ENCODE assay signal across 8 cellular contexts in genomic region chrX:110167952-110168451, GRCh38.
A peak's percentile ranks its signal among the peaks of the same experiment; 100 is the strongest.
DNase-seq lines count a peak whose midpoint lies in the region; ATAC-seq and TF ChIP-seq lines count a peak whose summit lies in the region.

No MANE protein-coding gene starts in this region.

- peak overlapping the region; percentile 74 for H3K27ac Mint-ChIP-seq in chondrocyte (ENCODE audit: unreplicated experiment)
- H3K27ac Mint-ChIP-seq in natural killer cell treated with Interleukin-12 subunit alpha and Interleukin-12 subunit beta and Interleukin-15 and Interleukin-18, amount 100 ng/mL, for 72 hours = no peak overlapping the region

- no peaks in the 10 kb centered on the region for H3K36me3 ChIP-seq in H7 (replicated peaks; ENCODE audit: control insufficient read depth, insufficient read depth, low read length)

- peak; percentile 83 for TF ChIP-seq CTCF in chondrocyte (IDR thresholded peaks at IDR 0.05)

- H3K27me3 ChIP-seq in H7 (ENCODE audit: control insufficient read depth, insufficient read depth, low read length) = no peaks in the 10 kb centered on the region

- H3K4me3 ChIP-seq in H7 (ENCODE audit: insufficient read depth, low read depth, low read length) = no peak overlapping the region

- H3K9me3 Mint-ChIP-seq in chondrocyte (ENCODE audit: low read depth) = no peaks in the 10 kb centered on the region
- no peaks in the 10 kb centered on the region for H3K9me3 Mint-ChIP-seq in natural killer cell treated with Interleukin-12 subunit alpha and Interleukin-12 subunit beta and Interleukin-15 and Interleukin-18, amount 100 ng/mL, for 72 hours

- TF ChIP-seq POLR2A in GM18505 (IDR thresholded peaks at IDR 0.05; ENCODE audit: borderline replicate concordance, extremely low read depth, insufficient read depth, insufficient read length) = no peak

- peak in 1 of 2 donors; percentile 64 for ATAC-seq in natural killer cell treated with Interleukin-12 subunit alpha and Interleukin-12 subunit beta and Interleukin-15 and Interleukin-18, amount 100 ng/mL, for 72 hours
- no peak for ATAC-seq in GM18505 (IDR thresholded peaks at IDR 0.05; ENCODE audit: unreplicated experiment)
- no peak for ATAC-seq in HG03025 (IDR thresholded peaks at IDR 0.05; ENCODE audit: low FRiP score, unreplicated experiment)

- H3K36me3 Mint-ChIP-seq in chondrocyte (ENCODE audit: low read depth) = peaks cover 3% of the 10 kb centered on the region
- H3K36me3 Mint-ChIP-seq in natural killer cell treated with Interleukin-12 subunit alpha and Interleukin-12 subunit beta and Interleukin-15 and Interleukin-18, amount 100 ng/mL, for 72 hours = no peaks in the 10 kb centered on the region

- no peak overlapping the region for H3K4me3 Mint-ChIP-seq in chondrocyte (ENCODE audit: unreplicated experiment)
- H3K4me3 Mint-ChIP-seq in natural killer cell treated with Interleukin-12 subunit alpha and Interleukin-12 subunit beta and Interleukin-15 and Interleukin-18, amount 100 ng/mL, for 72 hours = no peak overlapping the region

- H3K4me1 Mint-ChIP-seq in chondrocyte (ENCODE audit: low read depth) = peaks cover 18% of the 10 kb centered on the region
- peaks cover 10% of the 10 kb centered on the region in 2 donors for H3K4me1 Mint-ChIP-seq in natural killer cell treated with Interleukin-12 subunit alpha and Interleukin-12 subunit beta and Interleukin-15 and Interleukin-18, amount 100 ng/mL, for 72 hours (ENCODE audit: low read depth in 2 of 2)

- H3K27me3 Mint-ChIP-seq in chondrocyte (ENCODE audit: low read depth) = no peaks in the 10 kb centered on the region
- no peaks in the 10 kb centered on the region for H3K27me3 Mint-ChIP-seq in natural killer cell treated with Interleukin-12 subunit alpha and Interleukin-12 subunit beta and Interleukin-15 and Interleukin-18, amount 100 ng/mL, for 72 hours

- peak; percentile 50 for DNase-seq in 8988T
- peak; percentile 89 for DNase-seq in H7
- peak; percentile 37 for DNase-seq in activated CD4-positive, CD25-positive, alpha-beta regulatory T cell treated with anti-CD3 and anti-CD28 coated beads, Interleukin-2, amount 50 U/mL, for 16 hours (ENCODE audit: low read depth, low spot score)
- no peak for DNase-seq in chondrocyte (ENCODE audit: low spot score)
- peak; percentile 68 for DNase-seq in natural killer cell treated with Interleukin-12 subunit alpha and Interleukin-12 subunit beta and Interleukin-15 and Interleukin-18, amount 100 ng/mL, for 72 hours (ENCODE audit: low spot score)
- no peak for DNase-seq in cerebellar nuclear complex (lab: John Stamatoyannopoulos, UW)

Comparison
In these comparisons a context has a peak if more than half of its experiments do, and no peak if none do; other contexts are left out.
1. DNase-seq: peak in 8988T (single experiment), H7 (single experiment), activated CD4-positive, CD25-positive, alpha-beta regulatory T cell treated with anti-CD3 and anti-CD28 coated beads, Interleukin-2, amount 50 U/mL, for 16 hours (single experiment) and natural killer cell treated with Interleukin-12 subunit alpha and Interleukin-12 subunit beta and Interleukin-15 and Interleukin-18, amount 100 ng/mL, for 72 hours (single experiment); none in chondrocyte (single experiment) and cerebellar nuclear complex (0 of 2).